Comparison of ENCODE assay signal across 28 cellular contexts in the genomic region with DNA sequence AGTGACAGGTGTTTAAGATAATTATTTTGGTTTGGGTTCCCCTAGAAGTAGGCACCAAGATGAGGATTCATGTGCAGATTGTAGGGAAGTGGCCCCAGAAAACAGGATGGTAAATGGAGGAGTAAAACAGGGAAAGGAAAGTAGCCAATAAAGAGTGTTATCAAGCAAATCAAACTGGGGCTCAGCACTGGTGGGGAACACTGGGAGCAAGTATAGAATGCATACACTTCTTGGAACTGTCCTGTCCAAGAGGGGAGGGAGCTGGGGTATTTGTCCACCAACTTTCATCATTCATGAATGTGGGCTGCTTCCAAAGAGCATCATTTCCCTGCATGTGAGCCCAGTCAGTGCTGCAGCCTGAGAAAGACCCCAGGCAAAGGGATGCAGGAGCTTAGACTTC.
"Had no signal": no experiment of that assay in that cellular context is flagged by ENCODE, and none has a peak within 500 bp of the region (broad histone marks: within the 10 kb centered on the region; RNA-seq: fewer than 3 reads in every experiment).

No MANE protein-coding gene starts in this region.

- H3K27me3 ChIP-seq: stomach, suprapubic skin, testis, thyroid gland, tibial artery, tibial nerve, transverse colon, upper lobe of left lung, upper lobe of right lung, uterus, vagina had no signal

- H3K27me3 Mint-ChIP-seq: stimulated activated memory B cell treated with anti-CD40 and anti-IgM and Interleukin-4, amounts not matched to agents 10 μg/mL and 1 μg/mL and 100 μg/mL, for 72 hours; stimulated activated naive CD8-positive, alpha-beta T cell treated with anti-CD3 and anti-CD28 coated beads, Interleukin-15, amount 100 ng/mL, for 72 hours had no signal

- H3K9me3 Mint-ChIP-seq: type B pancreatic cell had no signal

- H3K4me3 Mint-ChIP-seq: stimulated activated effector memory CD8-positive, alpha-beta T cell treated with anti-CD3 and anti-CD28 coated beads, Interleukin-12 subunit alpha, Interleukin-12 subunit beta, amount 100 ng/mL, for 72 hours; stimulated activated memory B cell treated with anti-CD40 and anti-IgM and Interleukin-4, amounts not matched to agents 10 μg/mL and 1 μg/mL and 100 μg/mL, for 72 hours; stimulated activated naive B cell treated with anti-CD40 and anti-IgM and Interleukin-4, amounts not matched to agents 10 μg/mL and 1 μg/mL and 100 μg/mL, for 72 hours; stimulated activated naive CD8-positive, alpha-beta T cell treated with anti-CD3 and anti-CD28 coated beads, Interleukin-15, amount 100 ng/mL, for 72 hours; stimulated activated naive CD8-positive, alpha-beta T cell treated with anti-CD3 and anti-CD28 coated beads, Interleukin-15, Interleukin-2, amounts not matched to agents 100 ng/mL and 50 ng/mL, for 24 hours; type B pancreatic cell had no signal

- H3K27ac Mint-ChIP-seq: stimulated activated effector memory CD8-positive, alpha-beta T cell treated with anti-CD3 and anti-CD28 coated beads, Interleukin-12 subunit alpha, Interleukin-12 subunit beta, amount 100 ng/mL, for 72 hours; stimulated activated memory B cell treated with anti-CD40 and anti-IgM and Interleukin-4, amounts not matched to agents 10 μg/mL and 1 μg/mL and 100 μg/mL, for 72 hours; stimulated activated naive B cell treated with anti-CD40 and anti-IgM and Interleukin-4, amounts not matched to agents 10 μg/mL and 1 μg/mL and 100 μg/mL, for 72 hours; stimulated activated naive CD8-positive, alpha-beta T cell treated with anti-CD3 and anti-CD28 coated beads, Interleukin-15, amount 100 ng/mL, for 72 hours; stimulated activated naive CD8-positive, alpha-beta T cell treated with anti-CD3 and anti-CD28 coated beads, Interleukin-15, Interleukin-2, amounts not matched to agents 100 ng/mL and 50 ng/mL, for 24 hours; type B pancreatic cell had no signal

- H3K4me1 ChIP-seq: stomach, suprapubic skin, testis, thyroid gland, tibial artery, tibial nerve, transverse colon, upper lobe of left lung, upper lobe of right lung, uterus, vagina had no signal

- ATAC-seq: stimulated activated effector memory CD8-positive, alpha-beta T cell treated with anti-CD3 and anti-CD28 coated beads, Interleukin-12 subunit alpha, Interleukin-12 subunit beta, amount 100 ng/mL, for 72 hours; stimulated activated memory B cell treated with anti-CD40 and anti-IgM and Interleukin-4, amounts not matched to agents 10 μg/mL and 1 μg/mL and 100 μg/mL, for 72 hours; stimulated activated naive B cell treated with anti-CD40 and anti-IgM and Interleukin-4, amounts not matched to agents 10 μg/mL and 1 μg/mL and 100 μg/mL, for 72 hours; stimulated activated naive CD8-positive, alpha-beta T cell treated with anti-CD3 and anti-CD28 coated beads, Interleukin-15, amount 100 ng/mL, for 72 hours; stimulated activated naive CD8-positive, alpha-beta T cell treated with anti-CD3 and anti-CD28 coated beads, Interleukin-15, Interleukin-2, amounts not matched to agents 100 U/mL and 50 U/mL, for 24 hours; upper lobe of right lung had no signal

- DNase-seq: stimulated activated CD4-positive, alpha-beta T cell treated with anti-CD3 and anti-CD28 coated beads, Interleukin-2, amount 100 ng/mL, for 48 hours; stimulated activated CD4-positive, alpha-beta T cell treated with anti-CD3 and anti-CD28 coated beads, Interleukin-4, amount 100 ng/mL, for 1 hour; stimulated activated CD4-positive, alpha-beta T cell treated with anti-CD3 and anti-CD28 coated beads, Interleukin-4, amount 100 ng/mL, for 24 hours; stimulated activated CD4-positive, alpha-beta T cell treated with anti-CD3 and anti-CD28 coated beads, Interleukin-4, amount 100 ng/mL, for 4 hours; stimulated activated CD8-positive, alpha-beta memory T cell treated with anti-CD3 and anti-CD28 coated beads, Interleukin-4, amount 100 ng/mL, for 48 hours; stimulated activated naive B cell treated with anti-CD40 and anti-IgM and Interleukin-4, amounts not matched to agents 10 μg/mL and 1 μg/mL and 100 μg/mL, for 72 hours; stimulated activated naive CD4-positive, alpha-beta T cell; stimulated activated naive CD4-positive, alpha-beta T cell treated with Interleukin-2 at 50 U/mL for 16 hours; stimulated activated naive CD8-positive, alpha-beta T cell treated with anti-CD3 and anti-CD28 coated beads, Interleukin-15, amount 100 ng/mL, for 72 hours; stimulated activated naive CD8-positive, alpha-beta T cell treated with anti-CD3 and anti-CD28 coated beads, Interleukin-15, Interleukin-2, amounts not matched to agents 100 U/mL and 50 U/mL, for 24 hours; stomach; substantia nigra; testis; thyroid gland; tibial artery; transverse colon; trophoblast cell; upper lobe of left lung; upper lobe of right lung; uterus had no signal

- H3K36me3 Mint-ChIP-seq: stimulated activated effector memory CD8-positive, alpha-beta T cell treated with anti-CD3 and anti-CD28 coated beads, Interleukin-12 subunit alpha, Interleukin-12 subunit beta, amount 100 ng/mL, for 72 hours; stimulated activated memory B cell treated with anti-CD40 and anti-IgM and Interleukin-4, amounts not matched to agents 10 μg/mL and 1 μg/mL and 100 μg/mL, for 72 hours; stimulated activated naive B cell treated with anti-CD40 and anti-IgM and Interleukin-4, amounts not matched to agents 10 μg/mL and 1 μg/mL and 100 μg/mL, for 72 hours; type B pancreatic cell had no signal

- H3K36me3 ChIP-seq: stomach, suprapubic skin, thoracic aorta, thyroid gland, tibial artery, tibial nerve, transverse colon, upper lobe of left lung, upper lobe of right lung, uterus, vagina had no signal

- H3K4me3 ChIP-seq: stomach, suprapubic skin, testis, thoracic aorta, thyroid gland, tibial artery, tibial nerve, transverse colon, upper lobe of left lung, upper lobe of right lung, uterus, vagina had no signal

- H3K27ac ChIP-seq: stomach, suprapubic skin, testis, thoracic aorta, thyroid gland, tibial artery, tibial nerve, transverse colon, upper lobe of left lung, upper lobe of right lung, uterus, vagina had no signal

- H3K4me1 Mint-ChIP-seq: stimulated activated effector memory CD8-positive, alpha-beta T cell treated with anti-CD3 and anti-CD28 coated beads, Interleukin-12 subunit alpha, Interleukin-12 subunit beta, amount 100 ng/mL, for 72 hours; stimulated activated memory B cell treated with anti-CD40 and anti-IgM and Interleukin-4, amounts not matched to agents 10 μg/mL and 1 μg/mL and 100 μg/mL, for 72 hours; stimulated activated naive B cell treated with anti-CD40 and anti-IgM and Interleukin-4, amounts not matched to agents 10 μg/mL and 1 μg/mL and 100 μg/mL, for 72 hours; stimulated activated naive CD8-positive, alpha-beta T cell treated with anti-CD3 and anti-CD28 coated beads, Interleukin-15, amount 100 ng/mL, for 72 hours had no signal

- H3K9me3 ChIP-seq: stomach, suprapubic skin, testis, thoracic aorta, thyroid gland, tibial artery, tibial nerve, transverse colon, upper lobe of left lung, upper lobe of right lung, uterus, vagina had no signal
